In genomic region chr6:1336246-1336843, GRCh38 we compare ENCODE assay signal across 12 cellular contexts. TPM values are rescaled to one million over a fixed set of nuclear protein-coding genes. Genes with fewer than 3 reads are reported as not detected.
A peak's percentile ranks its signal among the peaks of the same experiment; 100 is the strongest.
DNase-seq lines count a peak whose midpoint lies in the region; ATAC-seq and TF ChIP-seq lines count a peak whose summit lies in the region.
"Had no signal": no experiment of that assay in that cellular context is flagged by ENCODE, and none has a peak within 500 bp of the region (broad histone marks: within the 10 kb centered on the region; RNA-seq: fewer than 3 reads in every experiment).

No MANE protein-coding gene starts in this region.

- TF ChIP-seq CTCF in KMS-11 (conservative IDR thresholded peaks at IDR 0.05; ENCODE audit: low read depth, low read length) (peak; percentile 41; the same call in 1 of the 2 replicates), breast epithelium (IDR thresholded peaks at IDR 0.05) (peak in 2 of 3 donors; percentile 46 to 78), lung (IDR thresholded peaks at IDR 0.05; ENCODE audit: control extremely low read depth, extremely low read depth) (peak; percentile 10)

- no peaks in the 10 kb centered on the region for H3K79me2 ChIP-seq in KMS-11 (ENCODE audit: insufficient read depth, low read depth)

- H3K4me1 ChIP-seq in KMS-11 (ENCODE audit: low read depth, poor library complexity, severe bottlenecking) (no peaks in the 10 kb centered on the region), breast epithelium (peaks cover 0 to 5% of the 10 kb centered on the region in 2 donors), lung (ENCODE audit: control insufficient read depth in 2 of 2, insufficient read depth in 2 of 2, low read length in 2 of 2) (no peaks in the 10 kb centered on the region)
- H3K4me1 ChIP-seq: spleen had no signal

- no peaks in the 10 kb centered on the region for H4K20me1 ChIP-seq in KMS-11 (ENCODE audit: insufficient read depth)

- 76 to 85% methylated on average over 5 of the region's 5 CpGs for WGBS in lung, 2 donors

- no peak for TF ChIP-seq POLR2A in breast epithelium (IDR thresholded peaks at IDR 0.05)

- H3K9me3 ChIP-seq in breast epithelium (no peaks in the 10 kb centered on the region), lung (ENCODE audit: control insufficient read depth in 2 of 2, insufficient read depth in 1 of 2, low read length in 1 of 2) (no peaks in the 10 kb centered on the region)
- H3K9me3 ChIP-seq: spleen had no signal

- H2AFZ ChIP-seq in KMS-11 (ENCODE audit: low read depth) = no peak overlapping the region

- DNase-seq in Caki2 (ENCODE audit: low read depth) (peak; percentile 75), breast epithelium (ENCODE audit: low spot score in 2 of 2) (peak; percentile 56 to 59), lung (ENCODE audit: low spot score) (peak; percentile 67), NCI-H2081 treated with DMSO at 0.1 percent for 48 hours (lab: John Stamatoyannopoulos, UW) (no peak), DMS79 (lab: John Stamatoyannopoulos, UW) (no peak), NCI-H510A (lab: John Stamatoyannopoulos, UW) (no peak)
- DNase-seq: activated CD4-positive, CD25-positive, alpha-beta regulatory T cell; aorta; NCI-H146; spleen had no signal

- no peak overlapping the region for H3K4me2 ChIP-seq in KMS-11

- peak; percentile 70 for ATAC-seq in lung (ENCODE audit: insufficient read depth, low FRiP score)
- no peak for ATAC-seq in HG02885 (IDR thresholded peaks at IDR 0.05; ENCODE audit: poor library complexity, unreplicated experiment)

- H3K27ac ChIP-seq in KMS-11 (no peak overlapping the region), breast epithelium (peak overlapping the region; percentile 13 to 72), lung (ENCODE audit: low read depth in 1 of 2, low read length in 1 of 2) (peak overlapping the region in 1 of 2 donors; percentile 17)
- H3K27ac ChIP-seq: spleen had no signal

- H3K36me3 ChIP-seq in KMS-11 (ENCODE audit: insufficient read depth) = no peaks in the 10 kb centered on the region
- no peaks in the 10 kb centered on the region for H3K36me3 ChIP-seq in breast epithelium
- H3K36me3 ChIP-seq in lung (ENCODE audit: control insufficient read depth in 2 of 2, insufficient read depth in 2 of 2, low read length in 2 of 2) = no peaks in the 10 kb centered on the region
- H3K36me3 ChIP-seq: spleen had no signal

- in situ Hi-C loops in Caki2 (cut with HindIII; ENCODE audit: low pct_unique_long_range_greater_than_20kb, low sequenced_read_pairs) = no loop called here

- H3K4me3 ChIP-seq in KMS-11 (IDR thresholded peaks at IDR 0.05; ENCODE audit: insufficient read depth, low read depth, low read length) (no peak overlapping the region), breast epithelium (no peak overlapping the region), lung (no peak overlapping the region)
- H3K4me3 ChIP-seq: spleen had no signal

- no peaks in the 10 kb centered on the region for H3K27me3 ChIP-seq in KMS-11 (ENCODE audit: insufficient read depth, low read depth)
- H3K27me3 ChIP-seq in breast epithelium = no peaks in the 10 kb centered on the region
- H3K27me3 ChIP-seq in lung (ENCODE audit: control insufficient read depth, insufficient read depth) = no peaks in the 10 kb centered on the region

- no peak overlapping the region for H3K9ac ChIP-seq in KMS-11

- intact Hi-C loops in breast epithelium (cut with DNase I; ENCODE audit: low total_unique reads) = no loop called here

RNA-seq across cellular contexts. Expression of gene FOXQ1, which starts 24.4 kb away (rescaled TPM):
- 13.6 and 23.2 TPM in 2 replicates for total RNA-seq in Caki2 (2014; rRNA removed; shearing (Covaris generic); ENCODE audit: low replicate concordance)
- total RNA-seq in breast epithelium (1 to 10 TPM in 1 of 3 donors, under 1 TPM in 1, not detected in 1; 0.16 to 1.5 TPM), lung (10 to 100 TPM in 1 of 2 donors, 1 to 10 TPM in 1; 2.0 to 22.9 TPM)
- 10 to 100 TPM in 1 of 2 donors, 1 to 10 TPM in 1; 1.5 to 11.7 TPM for polyA plus RNA-seq in lung
- total RNA-seq: aorta had no signal

RNA-seq across cellular contexts. Expression of gene FOXF2, which starts 53.0 kb away (rescaled TPM):
- total RNA-seq in Caki2 (2014; rRNA removed; shearing (Covaris generic); ENCODE audit: low replicate concordance) = 6.8 and 14.1 TPM in 2 replicates
- 1 to 10 TPM in 2 of 3 donors, under 1 TPM in 1; 0.73 to 4.9 (median 1.6) TPM for total RNA-seq in breast epithelium
- total RNA-seq in lung = 10 to 100 TPM; 17.2 to 22.9 TPM
- 10 to 100 TPM in 1 of 2 donors, 1 to 10 TPM in 1; 8.3 to 11.4 TPM for polyA plus RNA-seq in lung
- total RNA-seq: spleen had no signal
- polyA plus RNA-seq: aorta, spleen had no signal

Comparison
In these comparisons a context has a peak if more than half of its experiments do, and no peak if none do; other contexts are left out.
1. DNase-seq: peak in Caki2 (single experiment), breast epithelium (2 of 2) and lung (single experiment); none in NCI-H2081 treated with DMSO at 0.1 percent for 48 hours (single experiment), DMS79 (single experiment) and NCI-H510A (single experiment).
2. CTCF ChIP-seq: peak in every context shown above with its lines; median percentile 62 in breast epithelium; 41 in KMS-11; 10 in lung.